In genomic region chr6:136792945-136793289, GRCh38 we compare ENCODE assay signal across 8 cellular contexts. TPM values are rescaled to one million over a fixed set of nuclear protein-coding genes. Genes with fewer than 3 reads are reported as not detected.
DNase-seq lines count a peak whose midpoint lies in the region; ATAC-seq, FAIRE-seq and TF ChIP-seq lines count a peak whose summit lies in the region.

No MANE protein-coding gene starts in this region.

- H3K36me3 Mint-ChIP-seq in WTC11: no peaks in the 10 kb centered on the region

- FAIRE-seq in bronchial epithelial cell (lab: Jason Lieb, UNC): no peak

- peak overlapping the region; percentile 84 for H3K4me3 Mint-ChIP-seq in WTC11

- no peak overlapping the region for H3K27ac Mint-ChIP-seq in WTC11

- DNase-seq in AG04449 (ENCODE audit: low read depth, low spot score) (no peak), NCI-H2196 treated with DMSO at 0.1 percent for 48 hours (lab: John Stamatoyannopoulos, UW; ENCODE audit: unreplicated experiment) (peak; percentile 80), WTC11 (ENCODE audit: low spot score) (peak; percentile 86), bronchial epithelial cell (ENCODE audit: low read depth) (peak; percentile 67), islet precursor cell (peak; percentile 92)
- peak; percentile 93 to 96 for DNase-seq in stimulated activated CD4-positive, alpha-beta T cell treated with anti-CD3 and anti-CD28 coated beads, Interleukin-15, amount 100 ng/mL, for 1 hour (ENCODE audit: low read depth in 1 of 2, low spot score in 1 of 2)

- H3K36me3 ChIP-seq in bronchial epithelial cell (ENCODE audit: control insufficient read depth, insufficient read depth, low read length): no peaks in the 10 kb centered on the region

- POLR2A ChIA-PET in AG04449 (lab: Yijun Ruan, JAX): interaction anchor here (1.1 to 1.4 kb wide), 2 partner anchors 18 to 503 kb away, joined by 3 to 5 read pairs; partner anchors contain the start of gene BCLAF1
- POLR2A ChIA-PET in WTC11 (lab: Charles Lee): interaction anchor here (1.2 to 1.5 kb wide), 2 partner anchors 149 to 503 kb away, joined by 3 to 9 read pairs; partner anchors contain the start of gene BCLAF1

- H3K27me3 Mint-ChIP-seq in WTC11 (ENCODE audit: low read depth): peaks cover 57% of the 10 kb centered on the region

- H3K4me3 ChIP-seq in AG04449 (ENCODE audit: low read depth, low read length) (peak overlapping the region; percentile 86), bronchial epithelial cell (ENCODE audit: low read depth, low read length) (peak overlapping the region; percentile 76)

- ATAC-seq in GM18868 (IDR thresholded peaks at IDR 0.05; ENCODE audit: unreplicated experiment) (peak; percentile 60), HG03097 (IDR thresholded peaks at IDR 0.05; ENCODE audit: low FRiP score, unreplicated experiment) (peak; percentile 50), WTC11 (peak; percentile 82)

- no peaks in the 10 kb centered on the region for H3K9me3 Mint-ChIP-seq in WTC11

- CTCF ChIA-PET in AG04449 (lab: Yijun Ruan, JAX) (interaction anchor here (0.7 to 8.5 kb wide), 53 partner anchors 10 to 1342 kb away, joined by 3 to 351 read pairs (median 7); partner anchors contain the start of genes MAP7 and PEX7), WTC11 (lab: Charles Lee) (interaction anchor here (0.6 to 2.1 kb wide), 44 partner anchors 8 to 521 kb away, joined by 3 to 149 read pairs (median 4); partner anchors contain the start of genes PEX7 and SLC35D3)

- H3K27me3 ChIP-seq in bronchial epithelial cell (ENCODE audit: control insufficient read depth, insufficient read depth, low read length): no peaks in the 10 kb centered on the region

- peaks cover 10% of the 10 kb centered on the region; the same call in 1 of the 2 replicates for H3K4me1 Mint-ChIP-seq in WTC11

- peak; percentile 98 for TF ChIP-seq CTCF in AG04449 (IDR thresholded peaks at IDR 0.05; ENCODE audit: insufficient read depth, low read length, missing control alignments)
- TF ChIP-seq CTCF in WTC11 (IDR thresholded peaks at IDR 0.05): peak; percentile 55
- TF ChIP-seq CTCF in bronchial epithelial cell (IDR thresholded peaks at IDR 0.05; ENCODE audit: insufficient read depth, low read length, severe bottlenecking): peak; percentile 91

TF ChIP-seq in WTC11, 78 proteins besides CTCF, POLR2A, EP300 and RAD21:
- TF ChIP-seq ETV6 (CRISPR knock-in tag; IDR thresholded peaks at IDR 0.05) (peak; percentile 16; the same call in 1 of the 2 replicates), ZNF532 (CRISPR knock-in tag; IDR thresholded peaks at IDR 0.05; ENCODE audit: borderline replicate concordance) (no peak), MAX (CRISPR knock-in tag; IDR thresholded peaks at IDR 0.05) (peak; percentile 49; the same call in 1 of the 2 replicates), ATF6 (CRISPR knock-in tag; IDR thresholded peaks at IDR 0.05) (no peak), HMGXB4 (CRISPR knock-in tag; IDR thresholded peaks at IDR 0.05) (peak; percentile 99)
- TF ChIP-seq, protein P1, sequence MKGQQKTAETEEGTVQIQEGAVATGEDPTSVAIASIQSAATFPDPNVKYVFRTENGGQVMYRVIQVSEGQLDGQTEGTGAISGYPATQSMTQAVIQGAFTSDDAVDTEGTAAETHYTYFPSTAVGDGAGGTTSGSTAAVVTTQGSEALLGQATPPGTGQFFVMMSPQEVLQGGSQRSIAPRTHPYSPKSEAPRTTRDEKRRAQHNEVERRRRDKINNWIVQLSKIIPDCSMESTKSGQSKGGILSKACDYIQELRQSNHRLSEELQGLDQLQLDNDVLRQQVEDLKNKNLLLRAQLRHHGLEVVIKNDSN (CRISPR knock-in tag; IDR thresholded peaks at IDR 0.05): no peak
TF ChIP-seq in WTC11: peak in this region for 3.

RNA-seq across cellular contexts. Expression of gene MAP3K5, which starts 0.6 kb away (rescaled TPM):
- total RNA-seq in WTC11 (2021) (1.6 to 1.9 TPM (median 1.7 TPM) in 3 replicates), bronchial epithelial cell (8.2 and 11.1 TPM in 2 replicates)

RNA-seq across cellular contexts. Expression of gene PEX7, which starts 29.5 kb away (rescaled TPM):
- total RNA-seq in WTC11 (2021) (9.8 to 12.1 TPM (median 11.8 TPM) in 3 replicates), bronchial epithelial cell (19.3 and 20.0 TPM in 2 replicates)
